Comparison of ENCODE assay signal across 8 cellular contexts in genomic region chr20:9413001-9413400, GRCh38.
"Had no signal": no experiment of that assay in that cellular context is flagged by ENCODE, and none has a peak within 500 bp of the region (broad histone marks: within the 10 kb centered on the region; RNA-seq: fewer than 3 reads in every experiment).

No MANE protein-coding gene starts in this region.

- H3K9ac ChIP-seq: GM23248 had no signal

- H3K4me1 ChIP-seq: HAP-1 had no signal

- H3K27ac ChIP-seq: GM23248 had no signal

- H3K4me3 ChIP-seq: GM23248, GM23338, HAP-1 had no signal

- H3K4me2 ChIP-seq: GM23338 had no signal

- DNase-seq: GM23248, GOT3, H7, H9, HCEC 1CT, HFFc6 had no signal

- H3K36me3 ChIP-seq: HAP-1 had no signal

- H3K9me3 ChIP-seq: HAP-1 had no signal

- H2AFZ ChIP-seq: GM23248, GM23338 had no signal
